1 cellular context compared by ENCODE assay signal in the genomic region with DNA sequence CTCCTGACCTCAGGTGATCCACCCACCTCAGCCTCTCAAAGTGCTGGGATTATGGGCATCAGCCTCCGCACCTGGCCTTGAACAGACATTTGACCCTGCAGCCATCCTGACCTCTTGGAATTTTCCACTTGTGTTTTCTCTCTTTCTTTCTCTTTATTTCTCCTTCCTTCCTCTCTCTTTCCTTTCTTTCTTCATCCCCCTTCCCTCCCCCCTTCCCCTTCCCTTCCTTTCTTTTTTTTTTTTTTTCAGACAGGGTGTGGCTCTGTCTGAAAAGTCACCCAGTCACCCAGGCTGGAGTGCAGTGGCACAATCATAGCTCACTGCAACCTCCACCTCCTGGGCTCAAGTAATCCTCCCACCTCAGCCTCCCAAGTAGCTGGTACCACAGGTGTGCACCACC. TPM values are rescaled to one million over a fixed set of nuclear protein-coding genes. Genes with fewer than 3 reads are reported as not detected.
"Had no signal": no experiment of that assay in that cellular context is flagged by ENCODE, and none has a peak within 500 bp of the region (broad histone marks: within the 10 kb centered on the region; RNA-seq: fewer than 3 reads in every experiment).

No MANE protein-coding gene starts in this region.

RNA-seq across cellular contexts. Expression of a gene that starts 10.8 kb away (rescaled TPM):
- total RNA-seq: GM23248 had no signal
